Comparison of ENCODE assay signal across 1 cellular context in genomic region chr6:33847867-33848266, GRCh38.
TF ChIP-seq lines count a peak whose summit lies in the region.

No MANE protein-coding gene starts in this region.

TF ChIP-seq in K562, 482 proteins besides CTCF, POLR2A, EP300 and RAD21:
- TF ChIP-seq ZSCAN29 (IDR thresholded peaks at IDR 0.05): no peak
- peak; percentile 30; the same call in 1 of the 2 replicates for TF ChIP-seq SMARCA5 (IDR thresholded peaks at IDR 0.05)
- no peak for TF ChIP-seq FOS (IDR thresholded peaks at IDR 0.05; ENCODE audit: extremely low read depth, insufficient read length)
- TF ChIP-seq ZFP36 (IDR thresholded peaks at IDR 0.05; ENCODE audit: low read depth, low read length, partially characterized antibody): peak; percentile 87
- TF ChIP-seq ZNF354B (CRISPR knock-in tag; IDR thresholded peaks at IDR 0.05): no peak
- TF ChIP-seq ZNF3 (CRISPR knock-in tag; IDR thresholded peaks at IDR 0.05): no peak
- TF ChIP-seq CREB1 (IDR thresholded peaks at IDR 0.05): no peak
- no peak for TF ChIP-seq CREB1 (CRISPR knock-in tag; IDR thresholded peaks at IDR 0.05)
- no peak for TF ChIP-seq MEIS2 (IDR thresholded peaks at IDR 0.05; ENCODE audit: partially characterized antibody)
- no peak for TF ChIP-seq MECOM (CRISPR knock-in tag; IDR thresholded peaks at IDR 0.05)
- TF ChIP-seq GATAD2A (IDR thresholded peaks at IDR 0.05): no peak
- no peak for TF ChIP-seq RNF219 (CRISPR knock-in tag; IDR thresholded peaks at IDR 0.05)
- TF ChIP-seq ZBTB17 (CRISPR knock-in tag; IDR thresholded peaks at IDR 0.05): no peak
- peak; percentile 35; the same call in 1 of the 2 replicates for TF ChIP-seq ADNP (tag; IDR thresholded peaks at IDR 0.05)
- peak; percentile 85 for TF ChIP-seq BCOR (IDR thresholded peaks at IDR 0.05)
- no peak for TF ChIP-seq ZNF77 (CRISPR knock-in tag; IDR thresholded peaks at IDR 0.05)
- TF ChIP-seq PTBP1 (IDR thresholded peaks at IDR 0.05; ENCODE audit: low read depth, low read length): 0 out of 2 replicates have a peak, but pooled peaks have one; percentile 38
- no peak for TF ChIP-seq LCOR (CRISPR knock-in tag; IDR thresholded peaks at IDR 0.05)
- no peak for TF ChIP-seq CHD2 (IDR thresholded peaks at IDR 0.05; ENCODE audit: low read depth, low read length)
- TF ChIP-seq RBM25 (IDR thresholded peaks at IDR 0.05; ENCODE audit: low read depth, low read length, severe bottlenecking): peak; percentile 93
- TF ChIP-seq ETS1 (conservative IDR thresholded peaks at IDR 0.05; ENCODE audit: control insufficient read depth, low read depth, low read length): no peak
- no peak for TF ChIP-seq SMAD2 (IDR thresholded peaks at IDR 0.05; ENCODE audit: low read depth, low read length)
- no peak for TF ChIP-seq RERE (CRISPR knock-in tag; IDR thresholded peaks at IDR 0.05; ENCODE audit: borderline replicate concordance)
- TF ChIP-seq ELK1 (CRISPR knock-in tag; IDR thresholded peaks at IDR 0.05): no peak
- TF ChIP-seq PRMT5 (CRISPR knock-in tag; IDR thresholded peaks at IDR 0.05): no peak
- 0 out of 2 replicates have a peak, but pooled peaks have one; percentile 48 for TF ChIP-seq HDAC2 (IDR thresholded peaks at IDR 0.05)
- no peak for TF ChIP-seq ZNF444 (CRISPR knock-in tag; IDR thresholded peaks at IDR 0.05)
- TF ChIP-seq ELF2 (CRISPR knock-in tag; IDR thresholded peaks at IDR 0.05): no peak
- peak; percentile 71 to 73 for TF ChIP-seq KDM1A (IDR thresholded peaks at IDR 0.05)
- no peak for TF ChIP-seq NR2C2 (CRISPR knock-in tag; IDR thresholded peaks at IDR 0.05)
- TF ChIP-seq NR2C2 (tag; IDR thresholded peaks at IDR 0.05): no peak
- no peak for TF ChIP-seq DDX20 (tag; IDR thresholded peaks at IDR 0.05; ENCODE audit: low read depth)
- TF ChIP-seq MYBL2 (IDR thresholded peaks at IDR 0.05; ENCODE audit: low read depth): no peak
- TF ChIP-seq MYBL2 (CRISPR knock-in tag; IDR thresholded peaks at IDR 0.05; ENCODE audit: borderline replicate concordance): no peak
- no peak for TF ChIP-seq TBP (optimal IDR thresholded peaks at IDR 0.05; ENCODE audit: low read depth, low read length)
